ENCODE assay signal across 8 cellular contexts in genomic region chr3:55486101-55486856, GRCh38. TPM values are rescaled to one million over a fixed set of nuclear protein-coding genes. Genes with fewer than 3 reads are reported as not detected.
DNase-seq lines count a peak whose midpoint lies in the region; ATAC-seq lines count a peak whose summit lies in the region.

No MANE protein-coding gene starts in this region.

- peaks cover 32% of the 10 kb centered on the region for H3K27me3 Mint-ChIP-seq in memory B cell

- peaks cover 2% of the 10 kb centered on the region for H3K36me3 Mint-ChIP-seq in memory B cell

- H3K9me3 Mint-ChIP-seq in memory B cell, result no peaks in the 10 kb centered on the region

- DNase-seq in ELR (ENCODE audit: low read depth), result peak; percentile 78
- DNase-seq in NCI-H345 (lab: John Stamatoyannopoulos, UW), result peak; percentile 9
- DNase-seq in dedifferentiated amniotic fluid mesenchymal stem cell (ENCODE audit: extremely low spot score), result peak; percentile 35
- DNase-seq in memory B cell (ENCODE audit: low spot score in 2 of 2), result no peak
- peak; percentile 67 for DNase-seq in ureter (ENCODE audit: low spot score)

- ATAC-seq in memory B cell (ENCODE audit: low read depth) (no peak), HG03039 (IDR thresholded peaks at IDR 0.05; ENCODE audit: unreplicated experiment) (no peak), HG03135 (IDR thresholded peaks at IDR 0.05; ENCODE audit: unreplicated experiment) (no peak), HG03520 (IDR thresholded peaks at IDR 0.05; ENCODE audit: unreplicated experiment) (no peak)

- no peak overlapping the region for H3K27ac Mint-ChIP-seq in memory B cell

- H3K4me1 Mint-ChIP-seq in memory B cell, result peaks cover 13% of the 10 kb centered on the region

- H3K4me3 Mint-ChIP-seq in memory B cell, result peak overlapping the region; percentile 63

RNA-seq across cellular contexts. Expression of gene WNT5A, which starts 0.8 kb away (rescaled TPM):
- total RNA-seq in ureter, result 152 TPM

Comparison
In these comparisons a context has a peak if more than half of its experiments do, and no peak if none do; other contexts are left out.
1. DNase-seq: peak in ELR (single experiment), NCI-H345 (single experiment), dedifferentiated amniotic fluid mesenchymal stem cell (single experiment) and ureter (single experiment); none in memory B cell (0 of 2).